ENCODE assay signal across 8 cellular contexts in the genomic region with DNA sequence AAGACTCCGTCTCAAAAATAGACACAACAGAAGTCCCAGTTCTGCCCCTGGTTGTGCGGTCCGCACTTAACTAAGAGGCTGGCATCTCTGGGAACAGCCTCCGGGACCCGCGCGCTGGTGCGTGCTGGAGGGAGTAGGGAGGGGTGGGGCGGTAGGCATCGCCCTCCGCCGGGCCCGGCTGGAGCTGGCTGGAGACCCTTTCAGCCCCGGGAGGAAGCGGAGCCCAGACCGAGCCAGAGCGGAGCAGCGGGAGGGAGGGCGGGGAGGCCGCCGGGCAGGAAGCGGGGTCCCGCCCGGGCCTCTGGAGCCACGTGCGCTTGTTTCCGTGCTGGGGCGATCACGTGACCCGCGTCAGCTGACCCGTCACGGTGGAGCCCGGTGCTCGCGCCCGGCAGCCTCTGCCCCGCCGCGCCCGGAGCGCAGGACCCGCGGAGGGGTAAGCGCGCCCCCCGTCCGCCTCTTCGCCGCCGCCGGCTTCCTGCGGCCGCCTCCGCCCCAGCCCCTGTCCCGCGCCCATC. TPM values are rescaled to one million over a fixed set of nuclear protein-coding genes. Genes with fewer than 3 reads are reported as not detected.
DNase-seq lines count a peak whose midpoint lies in the region; ATAC-seq, FAIRE-seq and TF ChIP-seq lines count a peak whose summit lies in the region.

A gene (plus strand): TSS at position 354 of the 518 bp plus-strand sequence. CDS start 256 bp downstream, outside the sequence.

- no peaks in the 10 kb centered on the region for H3K9me3 ChIP-seq in kidney (ENCODE audit: control insufficient read depth in 1 of 2, low read length in 2 of 2)

- TF ChIP-seq CTCF in GM12865 (IDR thresholded peaks at IDR 0.05; ENCODE audit: insufficient read depth, low read depth, low read length, missing control alignments), result no peak
- TF ChIP-seq CTCF in kidney (IDR thresholded peaks at IDR 0.05; ENCODE audit: borderline replicate concordance, extremely low read depth, insufficient read depth), result no peak

- peak within 1 kb of the TSS in 1 of 2 donors; percentile 61 for H3K9ac ChIP-seq in kidney (ENCODE audit: low read length in 2 of 2)

- H3K36me3 ChIP-seq in kidney (ENCODE audit: control insufficient read depth in 1 of 2, insufficient read depth in 2 of 2, low read length in 2 of 2), result no peaks in the 10 kb centered on the region

- H3K36me3 Mint-ChIP-seq in activated CD4-positive, alpha-beta T cell treated with anti-CD3 and anti-CD28 coated beads for 36 hours (ENCODE audit: low read depth), result peaks cover 6% of the 10 kb centered on the region

- no peak for FAIRE-seq in kidney (lab: Jason Lieb, UNC)

- DNase-seq in GM12865 (ENCODE audit: low read depth), result peak; percentile 95
- DNase-seq in NCI-H2227 treated with DMSO at 0.1 percent for 48 hours (lab: John Stamatoyannopoulos, UW), result peak; percentile 55
- peak; percentile 95 for DNase-seq in activated CD4-positive, alpha-beta T cell treated with anti-CD3 and anti-CD28 coated beads for 36 hours
- peak; percentile 91 for DNase-seq in cerebellum (ENCODE audit: low spot score)
- DNase-seq in kidney, result peak; percentile 98
- DNase-seq in stimulated activated CD4-positive, alpha-beta T cell treated with anti-CD3 and anti-CD28 coated beads, Interleukin-12 subunit alpha, Interleukin-12 subunit beta, amount 100 ng/mL, for 48 hours (ENCODE audit: low read depth in 2 of 3, low spot score in 1 of 3), result peak; percentile 73 to 85 (median 78)

- CTCF ChIA-PET in activated CD4-positive, alpha-beta T cell treated with anti-CD3 and anti-CD28 coated beads for 36 hours (lab: Charles Lee), result interaction anchor here (0.7 to 1.1 kb wide), 2 partner anchors 8 to 137 kb away, joined by 3 read pairs; no protein-coding TSS in a partner anchor

- peaks cover 0 to 27% of the 10 kb centered on the region in 2 donors for H3K4me1 ChIP-seq in kidney (ENCODE audit: control insufficient read depth in 1 of 2, insufficient read depth in 1 of 2, low read depth in 1 of 2, low read length in 2 of 2)

- no peaks in the 10 kb centered on the region for H3K27me3 Mint-ChIP-seq in activated CD4-positive, alpha-beta T cell treated with anti-CD3 and anti-CD28 coated beads for 36 hours

- no peaks in the 10 kb centered on the region for H3K9me3 Mint-ChIP-seq in activated CD4-positive, alpha-beta T cell treated with anti-CD3 and anti-CD28 coated beads for 36 hours (ENCODE audit: low read depth)

- peak; percentile 70 for ATAC-seq in HG02759 (IDR thresholded peaks at IDR 0.05; ENCODE audit: unreplicated experiment)
- peak; percentile 82 for ATAC-seq in activated CD4-positive, alpha-beta T cell treated with anti-CD3 and anti-CD28 coated beads for 36 hours
- ATAC-seq in GM21367 (IDR thresholded peaks at IDR 0.05; ENCODE audit: unreplicated experiment), result no peak

- H3K4me3 ChIP-seq in GM12865 (ENCODE audit: low read depth, low read length) (peak within 1 kb of the TSS; percentile 84), kidney (ENCODE audit: low read length in 2 of 2) (peak within 1 kb of the TSS; percentile 56 to 58)

- H3K27ac Mint-ChIP-seq in activated CD4-positive, alpha-beta T cell treated with anti-CD3 and anti-CD28 coated beads for 36 hours, result peak within 1 kb of the TSS; percentile 73

- H3K4me1 Mint-ChIP-seq in activated CD4-positive, alpha-beta T cell treated with anti-CD3 and anti-CD28 coated beads for 36 hours, result peaks cover 28% of the 10 kb centered on the region

- H3K27ac ChIP-seq in kidney (ENCODE audit: low read depth in 2 of 2, low read length in 2 of 2), result peak within 1 kb of the TSS; percentile 51 to 67

- intact Hi-C loops in activated CD4-positive, alpha-beta T cell treated with anti-CD3 and anti-CD28 coated beads for 36 hours (cut with DNase I, micrococcal nuclease), result loop anchor here (1.0 to 5.0 kb wide), 6 partner anchors 8 to 306 kb away; a partner anchor contains a TSS
- intact Hi-C loops in kidney (cut with DNase I), result loop anchor here (10.0 kb wide), 1 partner anchor 50 kb away; no protein-coding TSS in a partner anchor

- POLR2A ChIA-PET in activated CD4-positive, alpha-beta T cell treated with anti-CD3 and anti-CD28 coated beads for 36 hours (lab: Charles Lee), result no interaction called here

- H3K4me3 Mint-ChIP-seq in activated CD4-positive, alpha-beta T cell treated with anti-CD3 and anti-CD28 coated beads for 36 hours, result peak within 1 kb of the TSS; percentile 65

RNA-seq across cellular contexts. Expression of the gene that starts here (rescaled TPM):
- 1 to 10 TPM; 6.9 to 8.6 TPM for total RNA-seq in activated CD4-positive, alpha-beta T cell treated with anti-CD3 and anti-CD28 coated beads for 36 hours
- total RNA-seq in cerebellum (8.3 TPM), kidney (28.5 TPM)
- polyA plus RNA-seq in kidney (ENCODE audit: insufficient read depth, low read depth, low replicate concordance), result 16.1 TPM
